23 cellular contexts compared by ENCODE assay signal in genomic region chr3:104537323-104537722, GRCh38.
"Had no signal": no experiment of that assay in that cellular context is flagged by ENCODE, and none has a peak within 500 bp of the region (broad histone marks: within the 10 kb centered on the region; RNA-seq: fewer than 3 reads in every experiment).

No MANE protein-coding gene starts in this region.

- H3K27me3 ChIP-seq: neutrophil, pancreas, right lobe of liver, sigmoid colon, stomach, thyroid gland, tibial nerve, upper lobe of left lung, uterus had no signal

- FAIRE-seq: pancreas, small intestine had no signal

- H3K4me1 ChIP-seq: pancreas, prostate gland, right lobe of liver, sigmoid colon, stomach, thyroid gland, tibial nerve, upper lobe of left lung, uterus had no signal

- H3K9me3 ChIP-seq: neutrophil, pancreas, prostate gland, right lobe of liver, thyroid gland, uterus had no signal

- H3K27ac ChIP-seq: neutrophil, pancreas, prostate gland, right lobe of liver, sigmoid colon, stomach, thoracic aorta, thyroid gland, tibial nerve, upper lobe of left lung, uterus had no signal

- H3K36me3 ChIP-seq: neutrophil, pancreas, prostate gland, right lobe of liver, sigmoid colon, stomach, thoracic aorta, thyroid gland, tibial nerve, upper lobe of left lung, uterus had no signal

- H3K4me3 ChIP-seq: pancreas, prostate gland, right lobe of liver, sigmoid colon, stomach, thoracic aorta, thyroid gland, tibial nerve, upper lobe of left lung, uterus had no signal

- DNase-seq: naive thymus-derived CD8-positive, alpha-beta T cell; nephron progenitor cell; nucleus accumbens; pancreas; right cardiac atrium; right lobe of liver; sigmoid colon; small intestine; stimulated activated CD4-positive, alpha-beta T cell treated with anti-CD3 and anti-CD28 coated beads, Interleukin-15, amount 100 ng/mL, for 24 hours; stimulated activated CD4-positive, alpha-beta T cell treated with anti-CD3 and anti-CD28 coated beads, Interleukin-2, amount 100 ng/mL, for 24 hours; stimulated activated CD4-positive, alpha-beta T cell treated with anti-CD3 and anti-CD28 coated beads, Interleukin-2, amount 100 ng/mL, for 48 hours; stimulated activated CD4-positive, alpha-beta T cell treated with anti-CD3 and anti-CD28 coated beads, Interleukin-4, amount 100 ng/mL, for 24 hours; stimulated activated naive B cell treated with anti-CD40 and anti-IgM and Interleukin-4, amounts not matched to agents 10 μg/mL and 1 μg/mL and 100 μg/mL, for 72 hours; stimulated activated naive CD4-positive, alpha-beta T cell treated with Interleukin-2 at 50 U/mL for 16 hours; stomach; thyroid gland; trophoblast cell; upper lobe of left lung; uterus had no signal
